Comparison of ENCODE assay signal across 25 cellular contexts in the genomic region with DNA sequence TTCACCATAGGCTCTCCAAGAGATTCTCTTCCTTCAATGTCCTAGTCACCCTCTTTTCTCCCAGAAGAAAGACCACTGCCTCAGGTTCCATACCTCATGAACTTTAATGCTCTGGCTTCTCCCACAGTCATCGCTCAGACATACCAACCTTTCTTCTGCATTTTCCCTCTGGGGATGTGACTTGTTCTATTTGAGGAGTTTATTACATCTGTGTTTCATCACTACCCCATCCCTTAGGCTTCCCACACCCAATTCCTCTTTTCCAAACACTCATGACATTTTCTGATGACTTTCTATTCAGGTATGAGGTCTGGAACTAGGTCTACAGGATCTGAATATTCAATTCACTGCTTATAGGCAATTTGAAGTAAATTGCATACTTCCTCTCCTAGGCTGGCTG.
"Had no signal": no experiment of that assay in that cellular context is flagged by ENCODE, and none has a peak within 500 bp of the region (broad histone marks: within the 10 kb centered on the region; RNA-seq: fewer than 3 reads in every experiment).

No MANE protein-coding gene starts in this region.

- H3K9me3 Mint-ChIP-seq: dendritic cell treated with granulocyte-macrophage colony-stimulating factor and Interleukin-4, amounts not matched to agents 40 ng/mL and 50 ng/mL, for 4 days; neural progenitor cell had no signal

- H3K9me3 ChIP-seq: colonic mucosa, esophagus squamous epithelium, left lung, right lobe of liver, suprapubic skin, transverse colon had no signal

- H3K36me3 Mint-ChIP-seq: naive B cell, neural progenitor cell had no signal

- ATAC-seq: left cardiac atrium; left lung; natural killer cell treated with Interleukin-12 subunit alpha and Interleukin-12 subunit beta and Interleukin-15 and Interleukin-18, amount 100 ng/mL, for 72 hours; right lobe of liver; stimulated activated naive CD8-positive, alpha-beta T cell treated with anti-CD3 and anti-CD28 coated beads, Interleukin-15, amount 100 ng/mL, for 72 hours had no signal

- H3K27me3 Mint-ChIP-seq: central memory CD8-positive, alpha-beta T cell; dendritic cell treated with granulocyte-macrophage colony-stimulating factor and Interleukin-4, amounts not matched to agents 40 ng/mL and 50 ng/mL, for 4 days; natural killer cell treated with Interleukin-12 subunit alpha and Interleukin-12 subunit beta and Interleukin-15 and Interleukin-18, amount 100 ng/mL, for 72 hours; progenitor cell of endocrine pancreas; stimulated activated naive CD8-positive, alpha-beta T cell treated with anti-CD3 and anti-CD28 coated beads, Interleukin-15, amount 100 ng/mL, for 72 hours had no signal

- FAIRE-seq: frontal cortex, small intestine had no signal

- H3K79me2 ChIP-seq: parathyroid adenoma had no signal

- H3K27ac Mint-ChIP-seq: dendritic cell treated with granulocyte-macrophage colony-stimulating factor and Interleukin-4, amounts not matched to agents 40 ng/mL and 50 ng/mL, for 4 days; endodermal cell; natural killer cell treated with Interleukin-12 subunit alpha and Interleukin-12 subunit beta and Interleukin-15 and Interleukin-18, amount 100 ng/mL, for 72 hours; neural progenitor cell; progenitor cell of endocrine pancreas; stimulated activated naive CD8-positive, alpha-beta T cell treated with anti-CD3 and anti-CD28 coated beads, Interleukin-15, amount 100 ng/mL, for 72 hours had no signal

- H3K9ac ChIP-seq: neural progenitor cell, parathyroid adenoma had no signal

- H3K4me1 Mint-ChIP-seq: central memory CD8-positive, alpha-beta T cell; endodermal cell; neural progenitor cell; stimulated activated naive CD8-positive, alpha-beta T cell treated with anti-CD3 and anti-CD28 coated beads, Interleukin-15, amount 100 ng/mL, for 72 hours had no signal

- H3K4me2 ChIP-seq: neural progenitor cell had no signal

- H3K4me3 ChIP-seq: colonic mucosa, esophagus squamous epithelium, left lung, neural progenitor cell, right lobe of liver, suprapubic skin, transverse colon had no signal

- H3K4me1 ChIP-seq: colonic mucosa, esophagus squamous epithelium, left lung, neural progenitor cell, parathyroid adenoma, right lobe of liver, suprapubic skin, transverse colon had no signal

- H3K36me3 ChIP-seq: colonic mucosa, esophagus squamous epithelium, left lung, neural progenitor cell, right lobe of liver, suprapubic skin, transverse colon had no signal

- H2AFZ ChIP-seq: neural progenitor cell, parathyroid adenoma had no signal

- H3K27ac ChIP-seq: colonic mucosa, esophagus squamous epithelium, left lung, neural progenitor cell, parathyroid adenoma, right lobe of liver, suprapubic skin, transverse colon had no signal

- H3K27me3 ChIP-seq: colonic mucosa, esophagus squamous epithelium, left lung, neural progenitor cell, right lobe of liver, suprapubic skin, transverse colon had no signal

- DNase-seq: colonic mucosa; effector CD8-positive, alpha-beta T cell; endodermal cell; erythroblast; esophagus squamous epithelium; left cardiac atrium; left lung; naive B cell; right lobe of liver; small intestine; stimulated activated CD4-positive, alpha-beta T cell treated with anti-CD3 and anti-CD28 coated beads, Interleukin-12 subunit alpha, Interleukin-12 subunit beta, amount 100 ng/mL, for 4 hours; stimulated activated CD4-positive, alpha-beta T cell treated with anti-CD3 and anti-CD28 coated beads, Interleukin-1b, Interleukin-23, amount 100 ng/mL, for 48 hours; stimulated activated CD4-positive, alpha-beta T cell treated with anti-CD3 and anti-CD28 coated beads, Interleukin-4, amount 100 ng/mL, for 1 hour; stimulated activated CD8-positive, alpha-beta memory T cell treated with anti-CD3 and anti-CD28 coated beads, Interleukin-4, amount 100 ng/mL, for 48 hours; stimulated activated naive CD4-positive, alpha-beta T cell; stimulated activated naive CD8-positive, alpha-beta T cell treated with anti-CD3 and anti-CD28 coated beads, Interleukin-15, amount 100 ng/mL, for 72 hours; transverse colon had no signal

- H3K4me3 Mint-ChIP-seq: central memory CD8-positive, alpha-beta T cell; dendritic cell treated with granulocyte-macrophage colony-stimulating factor and Interleukin-4, amounts not matched to agents 40 ng/mL and 50 ng/mL, for 4 days; endodermal cell; natural killer cell treated with Interleukin-12 subunit alpha and Interleukin-12 subunit beta and Interleukin-15 and Interleukin-18, amount 100 ng/mL, for 72 hours; neural progenitor cell; stimulated activated naive CD8-positive, alpha-beta T cell treated with anti-CD3 and anti-CD28 coated beads, Interleukin-15, amount 100 ng/mL, for 72 hours had no signal
